In genomic region chr14:23154876-23155587, GRCh38 we compare ENCODE assay signal across 1 cellular context.
A peak's percentile ranks its signal among the peaks of the same experiment; 100 is the strongest.
TF ChIP-seq lines count a peak whose summit lies in the region.

No MANE protein-coding gene starts in this region.

TF ChIP-seq in K562, 482 proteins besides CTCF, POLR2A, EP300 and RAD21 (continued from another document and continues in another):
- TF ChIP-seq VEZF1 (CRISPR knock-in tag; IDR thresholded peaks at IDR 0.05) (peak; percentile 58), KDM1A (IDR thresholded peaks at IDR 0.05) (peak; percentile 39 to 51; a peak in 2 of 4 replicates), RBM14 (IDR thresholded peaks at IDR 0.05; ENCODE audit: borderline replicate concordance, insufficient read depth, low read depth, low read length) (no peak), NBN (IDR thresholded peaks at IDR 0.05; ENCODE audit: low read depth) (0 out of 2 replicates have a peak, but pooled peaks have one; percentile 34), HDAC2 (IDR thresholded peaks at IDR 0.05) (no peak), PHF8 (IDR thresholded peaks at IDR 0.05; ENCODE audit: borderline replicate concordance, low read length) (peak; percentile 19; the same call in 1 of the 2 replicates), ZBTB43 (CRISPR knock-in tag; IDR thresholded peaks at IDR 0.05) (no peak), SIRT6 (IDR thresholded peaks at IDR 0.05; ENCODE audit: low read depth, low read length) (no peak), ZKSCAN8 (CRISPR knock-in tag; IDR thresholded peaks at IDR 0.05) (no peak), USF1 (CRISPR knock-in tag; IDR thresholded peaks at IDR 0.05) (no peak), MCM7 (IDR thresholded peaks at IDR 0.05) (no peak), HMG20A (CRISPR knock-in tag; conservative IDR thresholded peaks at IDR 0.05) (no peak), MTA3 (IDR thresholded peaks at IDR 0.05; ENCODE audit: borderline replicate concordance) (0 out of 2 replicates have a peak, but pooled peaks have one; percentile 31), RBM34 (IDR thresholded peaks at IDR 0.05; ENCODE audit: borderline replicate concordance, insufficient read depth, low read length) (no peak), CBFA2T3 (IDR thresholded peaks at IDR 0.05) (peak; percentile 50; the same call in 1 of the 2 replicates), PRMT5 (CRISPR knock-in tag; IDR thresholded peaks at IDR 0.05) (no peak), RCOR1 (IDR thresholded peaks at IDR 0.05; ENCODE audit: borderline replicate concordance in 1 of 2, low read depth in 2 of 2, low read length in 2 of 2) (peak in 1 of 2 experiments; percentile 5; a peak in 2 of 4 replicates), SETDB1 (IDR thresholded peaks at IDR 0.05; ENCODE audit: low read length) (no peak), CEBPG (CRISPR knock-in tag; IDR thresholded peaks at IDR 0.05) (no peak), CEBPG (tag; conservative IDR thresholded peaks at IDR 0.05 in 1 of 2, IDR thresholded peaks at IDR 0.05 in 1 of 2) (no peak), CBX2 (IDR thresholded peaks at IDR 0.05; ENCODE audit: insufficient read depth, low read length, poor library complexity, severe bottlenecking) (no peak), ZBTB17 (CRISPR knock-in tag; IDR thresholded peaks at IDR 0.05) (no peak), TCF3 (CRISPR knock-in tag; IDR thresholded peaks at IDR 0.05) (peak; percentile 14; the same call in 1 of the 2 replicates), BHLHE40 (IDR thresholded peaks at IDR 0.05; ENCODE audit: low read length) (0 out of 2 replicates have a peak, but pooled peaks have one; percentile 5), ELF1 (tag; IDR thresholded peaks at IDR 0.05) (peak; percentile 27; the same call in 1 of the 2 replicates), RFX7 (CRISPR knock-in tag; IDR thresholded peaks at IDR 0.05) (no peak), GATAD2A (IDR thresholded peaks at IDR 0.05) (peak; percentile 93), ZNF512 (tag; IDR thresholded peaks at IDR 0.05) (no peak), CBFB (CRISPR knock-in tag; IDR thresholded peaks at IDR 0.05) (no peak), ZNF134 (CRISPR knock-in tag; conservative IDR thresholded peaks at IDR 0.05) (no peak), DMBX1 (CRISPR knock-in tag; IDR thresholded peaks at IDR 0.05; ENCODE audit: borderline replicate concordance) (no peak; the same call in 1 of the 2 replicates), CCAR2 (IDR thresholded peaks at IDR 0.05; ENCODE audit: low read depth, low read length) (no peak), DIDO1 (tag; IDR thresholded peaks at IDR 0.05; ENCODE audit: low read depth) (no peak), SIN3A (IDR thresholded peaks at IDR 0.05; ENCODE audit: borderline replicate concordance in 2 of 2, control insufficient read depth in 1 of 2, low read depth in 2 of 2, low read length in 2 of 2) (no peak), TAF15 (IDR thresholded peaks at IDR 0.05; ENCODE audit: low read depth, low read length) (no peak), ZNF77 (CRISPR knock-in tag; IDR thresholded peaks at IDR 0.05) (no peak), KDM2B (CRISPR knock-in tag; IDR thresholded peaks at IDR 0.05) (no peak), TAF1 (IDR thresholded peaks at IDR 0.05; ENCODE audit: control insufficient read depth, extremely low read depth, insufficient read depth, low read length, severe bottlenecking) (no peak), SMAD4 (CRISPR knock-in tag; conservative IDR thresholded peaks at IDR 0.05) (no peak), NONO (IDR thresholded peaks at IDR 0.05; ENCODE audit: low read depth in 2 of 2, low read length in 1 of 2) (no peak), SNAPC5 (CRISPR knock-in tag; IDR thresholded peaks at IDR 0.05) (no peak), SMARCE1 (IDR thresholded peaks at IDR 0.05) (peak; percentile 65; the same call in 1 of the 2 replicates), ZNF217 (CRISPR knock-in tag; IDR thresholded peaks at IDR 0.05) (no peak), POLR2AphosphoS5 (IDR thresholded peaks at IDR 0.05; ENCODE audit: control insufficient read depth, insufficient read depth, low read depth, low read length) (no peak), ZNF740 (CRISPR knock-in tag; IDR thresholded peaks at IDR 0.05) (no peak), ZNF740 (tag; IDR thresholded peaks at IDR 0.05) (no peak), JUND (IDR thresholded peaks at IDR 0.05; ENCODE audit: borderline replicate concordance, low read depth, low read length) (peak; percentile 62; the same call in 1 of the 2 replicates), JUND (tag; IDR thresholded peaks at IDR 0.05; ENCODE audit: borderline replicate concordance, low read depth, low read length) (peak; percentile 64; the same call in 2 of the 3 replicates), IRF2 (CRISPR knock-in tag; IDR thresholded peaks at IDR 0.05) (no peak), TAL1 (IDR thresholded peaks at IDR 0.05) (no peak), MAFF (IDR thresholded peaks at IDR 0.05; ENCODE audit: low read length) (peak; percentile 97), ZNF668 (CRISPR knock-in tag; IDR thresholded peaks at IDR 0.05) (no peak), HOXB6 (CRISPR knock-in tag; IDR thresholded peaks at IDR 0.05; ENCODE audit: borderline replicate concordance) (no peak), NCOR1 (IDR thresholded peaks at IDR 0.05) (no peak), SMAD2 (IDR thresholded peaks at IDR 0.05; ENCODE audit: low read depth, low read length) (no peak), REST (CRISPR knock-in tag; IDR thresholded peaks at IDR 0.05; ENCODE audit: low read depth) (no peak), POLR2G (IDR thresholded peaks at IDR 0.05; ENCODE audit: low read depth, low read length) (no peak), MAX (CRISPR knock-in tag; IDR thresholded peaks at IDR 0.05) (no peak), BRCA1 (IDR thresholded peaks at IDR 0.05) (no peak), BRCA1 (CRISPR knock-in tag; IDR thresholded peaks at IDR 0.05) (no peak), BRD9 (IDR thresholded peaks at IDR 0.05; ENCODE audit: low read depth, partially characterized antibody) (no peak), E2F3 (CRISPR knock-in tag; IDR thresholded peaks at IDR 0.05) (no peak), HIVEP1 (CRISPR knock-in tag; IDR thresholded peaks at IDR 0.05) (no peak), DDX20 (tag; IDR thresholded peaks at IDR 0.05; ENCODE audit: low read depth) (no peak), GABPB1 (CRISPR knock-in tag; IDR thresholded peaks at IDR 0.05) (no peak; the same call in 1 of the 2 replicates), ARID4B (CRISPR knock-in tag; IDR thresholded peaks at IDR 0.05) (no peak)
